ENCODE assay signal across 20 cellular contexts in the genomic region with DNA sequence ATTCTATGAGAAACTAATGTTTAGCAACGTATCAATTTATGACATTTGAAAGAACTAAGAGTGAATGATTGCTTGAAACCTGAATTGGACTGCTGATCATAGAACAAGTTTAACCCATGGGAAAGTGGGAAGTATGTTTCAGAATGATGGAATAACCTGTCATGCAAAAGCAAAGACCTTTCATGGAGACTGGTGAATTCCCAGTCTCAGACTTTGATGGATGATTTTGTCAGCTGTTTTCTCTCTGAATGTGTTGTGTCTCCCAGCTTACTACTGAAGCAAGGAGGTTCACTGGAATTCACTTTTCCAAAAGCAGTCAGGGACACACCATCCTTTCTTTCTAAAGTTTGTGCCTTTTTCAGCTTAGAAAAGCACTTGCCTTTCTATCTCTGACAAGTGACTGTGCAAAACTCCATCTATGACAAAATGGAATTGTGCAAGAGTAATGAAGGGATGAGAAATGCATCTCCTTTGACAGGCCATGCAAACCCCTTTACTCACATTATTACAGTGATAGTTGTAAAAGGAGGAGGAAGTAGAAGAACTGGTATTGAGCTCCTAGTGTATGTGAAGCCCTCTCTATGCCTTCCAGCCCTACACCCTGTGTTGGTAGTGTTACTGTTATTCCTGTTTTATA.
DNase-seq lines count a peak whose midpoint lies in the region; ATAC-seq and TF ChIP-seq lines count a peak whose summit lies in the region.
"Had no signal": no experiment of that assay in that cellular context is flagged by ENCODE, and none has a peak within 500 bp of the region (broad histone marks: within the 10 kb centered on the region; RNA-seq: fewer than 3 reads in every experiment).

No MANE protein-coding gene starts in this region.

- no peak overlapping the region for H3K4me2 ChIP-seq in IMR-90 (ENCODE audit: low read depth, low read length)

- H3K23ac ChIP-seq in IMR-90 (ENCODE audit: low read depth, low read length): no peak overlapping the region

- no peak overlapping the region for H4K8ac ChIP-seq in IMR-90 (ENCODE audit: low read depth in 2 of 2, low read length in 2 of 2)

- H3K4ac ChIP-seq in IMR-90 (ENCODE audit: low read depth, low read length): no peak overlapping the region

- no peak overlapping the region for H3K4me3 ChIP-seq in IMR-90 (ENCODE audit: insufficient read depth, low read depth, low read length)
- no peak overlapping the region for H3K4me3 ChIP-seq in fibroblast of pulmonary artery (replicated peaks; ENCODE audit: low read depth, low read length)
- no peak overlapping the region for H3K4me3 ChIP-seq in psoas muscle
- H3K4me3 ChIP-seq in esophagus squamous epithelium: no peak overlapping the region
- H3K4me3 ChIP-seq: HAP-1 had no signal

- TF ChIP-seq CTCF in IMR-90 (conservative IDR thresholded peaks at IDR 0.05; ENCODE audit: low read depth, low read length) (no peak), fibroblast of pulmonary artery (IDR thresholded peaks at IDR 0.05; ENCODE audit: low read length, missing control alignments) (no peak), psoas muscle (IDR thresholded peaks at IDR 0.05) (no peak), esophagus squamous epithelium (IDR thresholded peaks at IDR 0.05) (no peak)

- H2BK5ac ChIP-seq in IMR-90 (ENCODE audit: low read depth, low read length, poor library complexity, severe bottlenecking): no peak overlapping the region

- WGBS in IMR-90 (ENCODE audit: extremely low coverage in 2 of 2, insufficient read length in 1 of 2), 2 experiments: 100% methylated on average over 1 of the region's 1 CpG; no CpG with 5 or more reads in 1 of the 2 experiments
- WGBS in psoas muscle, 3 donors: 61 to 83% (median 65%) methylated on average over 1 of the region's 1 CpG
- WGBS in esophagus squamous epithelium, 2 donors: 53 to 58% methylated on average over 1 of the region's 1 CpG

- POLR2A ChIA-PET in IMR-90 (lab: Charles Lee; ENCODE audit: unreplicated experiment): no interaction called here

- H2BK20ac ChIP-seq in IMR-90 (ENCODE audit: low read depth, low read length): no peak overlapping the region

- H3K4me1 ChIP-seq in IMR-90 (ENCODE audit: control insufficient read depth, insufficient read depth, low read length) (no peaks in the 10 kb centered on the region), psoas muscle (peaks cover 49% of the 10 kb centered on the region), esophagus squamous epithelium (no peaks in the 10 kb centered on the region)
- H3K4me1 ChIP-seq: BE2C had no signal

- H3K56ac ChIP-seq in IMR-90 (ENCODE audit: extremely low read depth, insufficient read depth, low read length): no peak overlapping the region

- H3K14ac ChIP-seq in IMR-90 (replicated peaks; ENCODE audit: low read depth, low read length): no peak overlapping the region

- no peak overlapping the region for H3K9ac ChIP-seq in IMR-90 (ENCODE audit: low read depth, low read length)

- H3K9me3 ChIP-seq in IMR-90 (ENCODE audit: control insufficient read depth, insufficient read depth, low read length): no peaks in the 10 kb centered on the region
- H3K9me3 ChIP-seq in psoas muscle: no peaks in the 10 kb centered on the region
- no peaks in the 10 kb centered on the region for H3K9me3 ChIP-seq in esophagus squamous epithelium
- H3K9me3 ChIP-seq: BE2C, HAP-1 had no signal

- no peak overlapping the region for H4K91ac ChIP-seq in IMR-90 (ENCODE audit: insufficient read depth, low read depth, low read length)

- H2BK120ac ChIP-seq in IMR-90 (ENCODE audit: low read depth, low read length): no peak overlapping the region

- intact Hi-C loops in IMR-90 (cut with micrococcal nuclease): no loop called here
- intact Hi-C loops in psoas muscle (cut with DNase I): loop anchor here in 1 of 2 donors (5.0 kb wide), 1 partner anchor 37 kb away; no protein-coding TSS in a partner anchor
- intact Hi-C loops in esophagus squamous epithelium (cut with DNase I): no loop called here

- H2AFZ ChIP-seq in IMR-90 (replicated peaks; ENCODE audit: low read length, poor library complexity): no peak overlapping the region

- CTCF ChIA-PET in IMR-90 (lab: Yijun Ruan, JAX): no interaction called here

- H3K9me1 ChIP-seq in IMR-90 (ENCODE audit: insufficient read depth, low read length): no peaks in the 10 kb centered on the region

- no peak for ATAC-seq in IMR-90 (ENCODE audit: low read depth)
- ATAC-seq in psoas muscle: peak; percentile 27 to 67 (median 46)
- no peak for ATAC-seq in GM18873 (IDR thresholded peaks at IDR 0.05; ENCODE audit: low FRiP score, unreplicated experiment)
- ATAC-seq: HepG2, Right ventricle myocardium inferior had no signal

- no peak overlapping the region for H2AK5ac ChIP-seq in IMR-90 (ENCODE audit: low read depth, low read length)

- no peaks in the 10 kb centered on the region; the same call in 1 of the 2 replicates for H4K20me1 ChIP-seq in IMR-90 (ENCODE audit: insufficient read depth, low read length)

- H3K36me3 ChIP-seq in IMR-90 (ENCODE audit: control insufficient read depth, insufficient read depth, low read length) (no peaks in the 10 kb centered on the region), psoas muscle (ENCODE audit: insufficient read depth in 1 of 2, low read depth in 1 of 2) (no peaks in the 10 kb centered on the region), esophagus squamous epithelium (no peaks in the 10 kb centered on the region)
- H3K36me3 ChIP-seq: BE2C, HAP-1 had no signal

- no peaks in the 10 kb centered on the region for H3K27me3 ChIP-seq in IMR-90 (ENCODE audit: control insufficient read depth, insufficient read depth, low read length)
- H3K27me3 ChIP-seq in psoas muscle (ENCODE audit: insufficient read depth in 3 of 3, low read length in 2 of 3): no peaks in the 10 kb centered on the region
- H3K27me3 ChIP-seq in esophagus squamous epithelium: no peaks in the 10 kb centered on the region
- H3K27me3 ChIP-seq: BE2C had no signal

- no peak overlapping the region for H4K5ac ChIP-seq in IMR-90 (ENCODE audit: low read depth, low read length)

- dilution Hi-C loops in IMR-90 (cut with HindIII; ENCODE audit: low sequenced_read_pairs, unreplicated experiment): no loop called here

- no peak for TF ChIP-seq RAD21 in IMR-90 (IDR thresholded peaks at IDR 0.05; ENCODE audit: low read length)

- in situ Hi-C loops in IMR-90 (cut with MboI; ENCODE audit: low sequenced_read_pairs): no loop called here

- H2AK9ac ChIP-seq in IMR-90 (replicated peaks; ENCODE audit: low read depth, low read length, poor library complexity): no peak overlapping the region

- no peak for TF ChIP-seq POLR2A in IMR-90 (IDR thresholded peaks at IDR 0.05; ENCODE audit: low read depth, low read length)
- no peak for TF ChIP-seq POLR2A in esophagus squamous epithelium (IDR thresholded peaks at IDR 0.05)

- H3K27ac ChIP-seq in IMR-90 (ENCODE audit: insufficient read depth, low read length) (no peak overlapping the region), psoas muscle (peak overlapping the region; percentile 47), esophagus squamous epithelium (no peak overlapping the region)
- H3K27ac ChIP-seq: HL-60 had no signal

- peaks cover under 1 to 8% of the 10 kb centered on the region in 2 experiments; a peak in 1 of 4 replicates for H3K79me1 ChIP-seq in IMR-90 (ENCODE audit: low read depth in 1 of 2, low read length in 2 of 2)

- BruUV-seq in IMR-90 (replicated peaks; lab: Mats Ljungman, UMichigan): no TSS peak

- H3K18ac ChIP-seq in IMR-90 (ENCODE audit: low read depth, low read length): no peak overlapping the region

- H2BK15ac ChIP-seq in IMR-90 (ENCODE audit: low read depth, low read length): no peak overlapping the region

- DNase-seq in IMR-90 (no peak), OCI-M1 (lab: John Stamatoyannopoulos, UW) (peak; percentile 44), fibroblast of pulmonary artery (ENCODE audit: low read depth) (peak; percentile 6), psoas muscle (no peak), Kasumi-1 (lab: John Stamatoyannopoulos, UW) (no peak), esophagus squamous epithelium (lab: John Stamatoyannopoulos, UW) (no peak)
- DNase-seq: BE2C; EL; GF-D8; KBM-7; NCI-H1694 treated with DMSO at 0.1 percent for 48 hours; NCI-H2081 treated with DMSO at 0.1 percent for 48 hours; NCI-H510A; NCI-H774; NK-92 treated with Interleukin-12 subunit alpha and Interleukin-12 subunit beta, amount 100 ng/mL, for 24 hours had no signal

TF ChIP-seq in IMR-90, 13 proteins besides CTCF, POLR2A, EP300 and RAD21:
- TF ChIP-seq CEBPB (IDR thresholded peaks at IDR 0.05; ENCODE audit: low read depth, low read length): peak; percentile 57; the same call in 1 of the 2 replicates
- TF ChIP-seq BHLHE40 (IDR thresholded peaks at IDR 0.05; ENCODE audit: low read depth, low read length): no peak
TF ChIP-seq in IMR-90: peak in this region for 1.

Comparison
In these comparisons a context has a peak if more than half of its experiments do, and no peak if none do; other contexts are left out.
1. ATAC-seq: peak in psoas muscle (4 of 4); none in IMR-90 (single experiment) and GM18873 (single experiment).
2. DNase-seq: peak in OCI-M1 (single experiment) and fibroblast of pulmonary artery (single experiment); none in IMR-90 (single experiment), psoas muscle (0 of 2), Kasumi-1 (0 of 2) and esophagus squamous epithelium (single experiment).